Comparison of ENCODE assay signal across 20 cellular contexts in genomic region chr19:1521636-1522035, GRCh38. TPM values are rescaled to one million over a fixed set of nuclear protein-coding genes. Genes with fewer than 3 reads are reported as not detected.
DNase-seq lines count a peak whose midpoint lies in the region; ATAC-seq and TF ChIP-seq lines count a peak whose summit lies in the region.
"Had no signal": no experiment of that assay in that cellular context is flagged by ENCODE, and none has a peak within 500 bp of the region (broad histone marks: within the 10 kb centered on the region; RNA-seq: fewer than 3 reads in every experiment).

No MANE protein-coding gene starts in this region.

- no peaks in the 10 kb centered on the region for H3K36me3 ChIP-seq in A673 (ENCODE audit: insufficient read depth, low read length, poor library complexity, severe bottlenecking)
- no peaks in the 10 kb centered on the region for H3K36me3 ChIP-seq in Panc1 (ENCODE audit: control insufficient read depth, insufficient read depth, low read length)
- no peaks in the 10 kb centered on the region for H3K36me3 ChIP-seq in neuronal stem cell (replicated peaks in 1 of 2; ENCODE audit: control insufficient read depth in 2 of 2, insufficient read depth in 2 of 2, low read length in 2 of 2)
- H3K36me3 ChIP-seq in lower lobe of right lung = no peaks in the 10 kb centered on the region
- H3K36me3 ChIP-seq: cardiac muscle cell had no signal

- H2BK12ac ChIP-seq in neuronal stem cell (ENCODE audit: low read length) = peak overlapping the region; percentile 22

- H2AK5ac ChIP-seq in neuronal stem cell (ENCODE audit: low read depth, low read length) = peak overlapping the region; percentile 24

- no peak overlapping the region for H4K8ac ChIP-seq in neuronal stem cell (ENCODE audit: low read depth, low read length)

- POLR2A ChIA-PET in A673 (lab: Charles Lee; ENCODE audit: low non-redundant PET) (no interaction called here), Panc1 (lab: Charles Lee) (interaction anchor here (0.6 kb wide), 1 partner anchor 158 kb away, joined by 6 read pairs; no protein-coding TSS in a partner anchor)

- no peak overlapping the region for H3K27ac ChIP-seq in A673 (ENCODE audit: low read depth, low read length, poor library complexity, severe bottlenecking)
- no peak overlapping the region for H3K27ac ChIP-seq in Panc1 (ENCODE audit: low read length)
- H3K27ac ChIP-seq in neuronal stem cell (replicated peaks; ENCODE audit: low read length) = no peak overlapping the region
- H3K27ac ChIP-seq in lower lobe of right lung = no peak overlapping the region
- H3K27ac ChIP-seq: cardiac muscle cell, hepatocyte had no signal

- no CpG with 5 or more reads among the region's 14 CpGs for WGBS in neuronal stem cell (ENCODE audit: extremely low coverage in 2 of 2, insufficient read length in 2 of 2, insufficient replicate concordance in 1 of 2), 2 donors

- peak overlapping the region; percentile 52 for H3K23ac ChIP-seq in neuronal stem cell (ENCODE audit: low read depth, low read length, poor library complexity)

- H3K14ac ChIP-seq in neuronal stem cell (ENCODE audit: low read length) = peak overlapping the region; percentile 2

- no peak overlapping the region for H2BK15ac ChIP-seq in neuronal stem cell (ENCODE audit: low read length)

- H3K4me2 ChIP-seq in neuronal stem cell (ENCODE audit: insufficient read depth, low read length, poor library complexity, severe bottlenecking) = no peak overlapping the region
- H3K4me2 ChIP-seq: hepatocyte had no signal

- TF ChIP-seq CTCF in A673 (conservative IDR thresholded peaks at IDR 0.05; ENCODE audit: low read depth, low read length) (no peak), Panc1 (IDR thresholded peaks at IDR 0.05) (no peak), lower lobe of right lung (IDR thresholded peaks at IDR 0.05) (no peak)

- no TSS peak for BruUV-seq in A673 (replicated peaks; lab: Mats Ljungman, UMichigan)
- BruUV-seq in Panc1 (replicated peaks; lab: Mats Ljungman, UMichigan) = no TSS peak

- H3K9ac ChIP-seq in neuronal stem cell (ENCODE audit: low read depth, low read length, poor library complexity) = peak overlapping the region; percentile 21

- peaks cover 4% of the 10 kb centered on the region for H3K4me1 ChIP-seq in A673 (ENCODE audit: insufficient read depth, low read length, poor library complexity, severe bottlenecking)
- no peaks in the 10 kb centered on the region for H3K4me1 ChIP-seq in Panc1 (ENCODE audit: control insufficient read depth, insufficient read depth, low read length)
- H3K4me1 ChIP-seq in neuronal stem cell (ENCODE audit: control insufficient read depth in 2 of 2, insufficient read depth in 1 of 2, low read depth in 1 of 2, low read length in 2 of 2) = peaks cover 4 to 6% of the 10 kb centered on the region in 2 donors
- no peaks in the 10 kb centered on the region for H3K4me1 ChIP-seq in lower lobe of right lung

- CTCF ChIA-PET in A673 (lab: Charles Lee) = interaction anchor here (0.9 kb wide), 1 partner anchor 24 kb away, joined by 3 read pairs; no protein-coding TSS in a partner anchor
- CTCF ChIA-PET in Panc1 (lab: Charles Lee) = interaction anchor here (0.7 kb wide), 1 partner anchor 20 kb away, joined by 6 read pairs; no protein-coding TSS in a partner anchor
- CTCF ChIA-PET in activated naive CD4-positive, alpha-beta T cell treated with anti-CD3 and anti-CD28 coated beads for 36 hours (lab: Charles Lee) = no interaction called here

- H3K4me3 Mint-ChIP-seq in activated naive CD4-positive, alpha-beta T cell treated with anti-CD3 and anti-CD28 coated beads for 36 hours = no peak overlapping the region
- H3K4me3 Mint-ChIP-seq: endodermal cell, natural killer cell, T-cell had no signal

- no peak overlapping the region for H2AFZ ChIP-seq in neuronal stem cell (ENCODE audit: low read length)
- H2AFZ ChIP-seq: hepatocyte had no signal

- H3K4me3 ChIP-seq in A673 (ENCODE audit: low read depth, low read length, poor library complexity, severe bottlenecking) (no peak overlapping the region), Panc1 (ENCODE audit: low read depth in 2 of 2, low read length in 2 of 2) (no peak overlapping the region), neuronal stem cell (ENCODE audit: low read length in 2 of 2) (no peak overlapping the region), lower lobe of right lung (no peak overlapping the region)
- H3K4me3 ChIP-seq: cardiac muscle cell, hepatocyte had no signal

- no peak overlapping the region for H3K27ac Mint-ChIP-seq in activated naive CD4-positive, alpha-beta T cell treated with anti-CD3 and anti-CD28 coated beads for 36 hours
- H3K27ac Mint-ChIP-seq: CD4-positive, alpha-beta memory T cell; endodermal cell; natural killer cell; T-cell had no signal

- no peaks in the 10 kb centered on the region for H3K9me3 ChIP-seq in A673 (ENCODE audit: low read depth, low read length, poor library complexity, severe bottlenecking)
- no peaks in the 10 kb centered on the region for H3K9me3 ChIP-seq in Panc1 (ENCODE audit: control insufficient read depth, insufficient read depth, low read depth, low read length)
- H3K9me3 ChIP-seq in neuronal stem cell (replicated peaks in 1 of 2; ENCODE audit: control insufficient read depth in 2 of 2, insufficient read depth in 1 of 2, low read depth in 1 of 2, low read length in 2 of 2) = peaks cover 0 to 5% of the 10 kb centered on the region in 2 donors
- no peaks in the 10 kb centered on the region for H3K9me3 ChIP-seq in lower lobe of right lung

- H3K4me1 Mint-ChIP-seq in activated naive CD4-positive, alpha-beta T cell treated with anti-CD3 and anti-CD28 coated beads for 36 hours (ENCODE audit: low read depth) = peaks cover 7% of the 10 kb centered on the region

- no peaks in the 10 kb centered on the region for H3K9me3 Mint-ChIP-seq in activated naive CD4-positive, alpha-beta T cell treated with anti-CD3 and anti-CD28 coated beads for 36 hours
- H3K9me3 Mint-ChIP-seq: natural killer cell, T-cell had no signal

- H3K27me3 ChIP-seq in A673 (replicated peaks; ENCODE audit: insufficient read depth, low read depth, low read length, poor library complexity) (peaks cover 28% of the 10 kb centered on the region), Panc1 (ENCODE audit: control insufficient read depth, insufficient read depth, low read length) (no peaks in the 10 kb centered on the region; the same call in 1 of the 2 replicates), neuronal stem cell (ENCODE audit: control insufficient read depth in 3 of 3, insufficient read depth in 3 of 3, low read depth in 1 of 3, low read length in 3 of 3) (peaks cover 8 to 64% (median 33%) of the 10 kb centered on the region in 3 experiments), lower lobe of right lung (ENCODE audit: low read depth) (peaks cover 51% of the 10 kb centered on the region)

- no peak overlapping the region for H2BK120ac ChIP-seq in neuronal stem cell (ENCODE audit: low read depth, low read length)

- H3K79me1 ChIP-seq in neuronal stem cell (ENCODE audit: low read depth, low read length) = peaks cover 2% of the 10 kb centered on the region

- H3K4ac ChIP-seq in neuronal stem cell (ENCODE audit: low read length) = no peak overlapping the region

- H2BK5ac ChIP-seq in neuronal stem cell (ENCODE audit: low read length) = peak overlapping the region; percentile 29

- H3K18ac ChIP-seq in neuronal stem cell (ENCODE audit: low read length) = peak overlapping the region; percentile 17

- peak; percentile 36; the same call in 1 of the 2 replicates for ATAC-seq in Panc1
- no peak for ATAC-seq in lower lobe of right lung
- ATAC-seq: natural killer cell, T-cell had no signal

- H4K91ac ChIP-seq in neuronal stem cell (ENCODE audit: low read depth, low read length, poor library complexity) = no peak overlapping the region

- in situ Hi-C loops in Panc1 (cut with HindIII; ENCODE audit: low pct_unique_long_range_greater_than_20kb, low sequenced_read_pairs) = no loop called here

- DNase-seq in A673 (ENCODE audit: low spot score) (peak; percentile 49), Panc1 (ENCODE audit: low read depth, low spot score) (no peak), globus pallidus (ENCODE audit: low spot score) (peak; percentile 71), neuronal stem cell (ENCODE audit: low spot score) (no peak), DMS114 treated with DMSO at 0.1 percent for 48 hours (lab: John Stamatoyannopoulos, UW; ENCODE audit: unreplicated experiment) (no peak), lower lobe of right lung (no peak), NCI-H1694 treated with DMSO at 0.1 percent for 48 hours (lab: John Stamatoyannopoulos, UW) (no peak)
- no peak for DNase-seq in activated naive CD4-positive, alpha-beta T cell treated with anti-CD3 and anti-CD28 coated beads for 36 hours
- DNase-seq: activated CD4-positive, alpha-beta T cell treated with anti-CD3 and anti-CD28 coated beads for 48 hours; CD4-positive, alpha-beta memory T cell; endodermal cell; mesendoderm; natural killer cell; NCI-H345; stimulated activated CD4-positive, alpha-beta T cell treated with anti-CD3 and anti-CD28 coated beads, Interleukin-12 subunit alpha, Interleukin-12 subunit beta, amount 100 ng/mL, for 4 hours; T-cell had no signal

- intact Hi-C loops in A673 (cut with micrococcal nuclease; ENCODE audit: unreplicated experiment) (no loop called here), Panc1 (cut with micrococcal nuclease; ENCODE audit: unreplicated experiment) (no loop called here), lower lobe of right lung (cut with DNase I) (no loop called here)
- intact Hi-C loops in activated naive CD4-positive, alpha-beta T cell treated with anti-CD3 and anti-CD28 coated beads for 36 hours (cut with micrococcal nuclease) = no loop called here

- H3K36me3 Mint-ChIP-seq in activated naive CD4-positive, alpha-beta T cell treated with anti-CD3 and anti-CD28 coated beads for 36 hours (ENCODE audit: low read depth) = no peaks in the 10 kb centered on the region
- H3K36me3 Mint-ChIP-seq: CD4-positive, alpha-beta memory T cell; natural killer cell; T-cell had no signal

- peaks cover 24% of the 10 kb centered on the region for H3K27me3 Mint-ChIP-seq in activated naive CD4-positive, alpha-beta T cell treated with anti-CD3 and anti-CD28 coated beads for 36 hours (ENCODE audit: low read depth)

RNA-seq across cellular contexts. Expression of gene PLK5, which starts 2.2 kb away (rescaled TPM):
- not detected in 2 replicates for total RNA-seq in A673 (2021)
- not detected for total RNA-seq in Panc1 (2021; ENCODE audit: unreplicated experiment)
- polyA plus RNA-seq in Panc1 (2012; ENCODE audit: insufficient read length) = not detected
- polyA plus RNA-seq in neuronal stem cell (2013, experiment 1 of 2) = 0.18 TPM
- polyA plus RNA-seq in neuronal stem cell (2013, experiment 2 of 2) = 0.25 TPM
- total RNA-seq in lower lobe of right lung = not detected
- total RNA-seq in activated naive CD4-positive, alpha-beta T cell treated with anti-CD3 and anti-CD28 coated beads for 36 hours = not detected
- total RNA-seq: CD4-positive, alpha-beta memory T cell; Daoy; hepatocyte; natural killer cell; posterior vena cava; T-cell had no signal
- polyA plus RNA-seq: CD4-positive, alpha-beta memory T cell had no signal

RNA-seq across cellular contexts. Expression of gene ADAMTSL5, which starts 8.8 kb away (rescaled TPM):
- total RNA-seq in A673 (2021) (0.59 and 0.86 TPM in 2 replicates), Panc1 (2021; ENCODE audit: unreplicated experiment) (20.6 TPM), lower lobe of right lung (3.3 TPM)
- polyA plus RNA-seq in Panc1 (2012; ENCODE audit: insufficient read length) = 36.6 TPM
- polyA plus RNA-seq in neuronal stem cell (2013, experiment 1 of 2) = 0.31 TPM
- 0.21 TPM for polyA plus RNA-seq in neuronal stem cell (2013, experiment 2 of 2)
- 1 to 10 TPM in 1 of 2 experiments, under 1 TPM in 1; 0.95 to 1.6 TPM for total RNA-seq in activated naive CD4-positive, alpha-beta T cell treated with anti-CD3 and anti-CD28 coated beads for 36 hours

RNA-seq across cellular contexts. Expression of gene REEP6, which starts 30.7 kb away (rescaled TPM):
- 4.7 and 6.8 TPM in 2 replicates for total RNA-seq in A673 (2021)
- total RNA-seq in Panc1 (2021; ENCODE audit: unreplicated experiment) = 9.2 TPM
- polyA plus RNA-seq in Panc1 (2012; ENCODE audit: insufficient read length) = 15.8 TPM
- 18.0 TPM for polyA plus RNA-seq in neuronal stem cell (2013, experiment 1 of 2)
- polyA plus RNA-seq in neuronal stem cell (2013, experiment 2 of 2) = 17.5 TPM
- 2.5 TPM for total RNA-seq in lower lobe of right lung
- total RNA-seq in activated naive CD4-positive, alpha-beta T cell treated with anti-CD3 and anti-CD28 coated beads for 36 hours = 1 to 10 TPM; 1.3 to 1.6 TPM

RNA-seq across cellular contexts. Expression of gene PCSK4, which starts 31.5 kb away (rescaled TPM):
- total RNA-seq in A673 (2021) (7.2 and 11.1 TPM in 2 replicates), Panc1 (2021; ENCODE audit: unreplicated experiment) (9.9 TPM), lower lobe of right lung (7.4 TPM)
- polyA plus RNA-seq in Panc1 (2012; ENCODE audit: insufficient read length) = 13.5 TPM
- polyA plus RNA-seq in neuronal stem cell (2013, experiment 1 of 2) = 8.3 TPM
- polyA plus RNA-seq in neuronal stem cell (2013, experiment 2 of 2) = 7.9 TPM
- 1 to 10 TPM; 1.5 to 1.7 TPM for total RNA-seq in activated naive CD4-positive, alpha-beta T cell treated with anti-CD3 and anti-CD28 coated beads for 36 hours
- polyA plus RNA-seq: CD4-positive, alpha-beta memory T cell had no signal

RNA-seq across cellular contexts. Expression of gene C19orf25, which starts 42.6 kb away (rescaled TPM):
- 35.0 and 37.1 TPM in 2 replicates for total RNA-seq in A673 (2021)
- total RNA-seq in Panc1 (2021; ENCODE audit: unreplicated experiment) = 34.7 TPM
- polyA plus RNA-seq in Panc1 (2012; ENCODE audit: insufficient read length) = 31.1 TPM
- 22.9 TPM for polyA plus RNA-seq in neuronal stem cell (2013, experiment 1 of 2)
- 21.4 TPM for polyA plus RNA-seq in neuronal stem cell (2013, experiment 2 of 2)
- total RNA-seq in lower lobe of right lung = 28.5 TPM
- total RNA-seq in activated naive CD4-positive, alpha-beta T cell treated with anti-CD3 and anti-CD28 coated beads for 36 hours = 10 to 100 TPM; 17.5 to 20.8 TPM

Comparison
In these comparisons a context has a peak if more than half of its experiments do, and no peak if none do; other contexts are left out.
1. DNase-seq: peak in A673 (single experiment) and globus pallidus (single experiment); none in Panc1 (single experiment), neuronal stem cell (single experiment), DMS114 treated with DMSO at 0.1 percent for 48 hours (single experiment), lower lobe of right lung (single experiment), NCI-H1694 treated with DMSO at 0.1 percent for 48 hours (single experiment) and activated naive CD4-positive, alpha-beta T cell treated with anti-CD3 and anti-CD28 coated beads for 36 hours (single experiment).